Comparison of ENCODE assay signal across 8 cellular contexts in genomic region chrX:31851761-31852160, GRCh38.
"Had no signal": no experiment of that assay in that cellular context is flagged by ENCODE, and none has a peak within 500 bp of the region (broad histone marks: within the 10 kb centered on the region; RNA-seq: fewer than 3 reads in every experiment).

No MANE protein-coding gene starts in this region.

- H3K27ac Mint-ChIP-seq: IgD-negative memory B cell had no signal

- DNase-seq: IMR-90, KBM-7, KG1 had no signal

- H3K9ac ChIP-seq: KMS-11 had no signal

- H3K4me1 Mint-ChIP-seq: IgD-negative memory B cell had no signal

- ATAC-seq: HepG2 had no signal

- FAIRE-seq: HepG2, HTR-8/SVneo had no signal

- H3K27ac ChIP-seq: HL-60, KMS-11 had no signal

- H3K4me3 Mint-ChIP-seq: IgD-negative memory B cell had no signal

- H3K4me2 ChIP-seq: KMS-11 had no signal

- H3K27me3 Mint-ChIP-seq: IgD-negative memory B cell had no signal
